Comparison of ENCODE assay signal across 1 cellular context in the genomic region with DNA sequence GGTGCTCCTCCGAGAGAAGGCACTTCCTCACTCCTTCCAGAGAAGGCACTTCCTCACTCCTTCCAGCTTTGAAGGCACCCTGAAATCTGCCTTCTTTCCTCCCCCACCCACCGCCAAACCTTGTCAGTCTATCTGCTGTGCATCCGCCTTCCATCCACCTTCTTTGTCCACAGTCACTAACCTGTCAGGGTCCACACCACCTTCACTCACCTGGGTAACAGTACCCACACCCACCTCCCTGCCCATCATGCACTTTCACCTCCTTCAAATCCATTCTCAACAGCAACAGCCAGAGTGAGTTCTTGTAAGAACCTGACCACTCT.
TF ChIP-seq lines count a peak whose summit lies in the region.

No MANE protein-coding gene starts in this region.

TF ChIP-seq in H1, 55 proteins besides CTCF, POLR2A, EP300 and RAD21:
- no peak for TF ChIP-seq RBBP5 (IDR thresholded peaks at IDR 0.05; ENCODE audit: borderline replicate concordance, low read depth, low read length)
- TF ChIP-seq EGR1 (IDR thresholded peaks at IDR 0.05; ENCODE audit: borderline replicate concordance, low read depth, low read length), result no peak
- no peak for TF ChIP-seq CREB1 (IDR thresholded peaks at IDR 0.05)
- TF ChIP-seq CEBPB (IDR thresholded peaks at IDR 0.05; ENCODE audit: low read depth, low read length), result no peak
- no peak for TF ChIP-seq CBX8 (IDR thresholded peaks at IDR 0.05; ENCODE audit: borderline replicate concordance, low read depth, low read length)
- no peak for TF ChIP-seq JUN (IDR thresholded peaks at IDR 0.05; ENCODE audit: low read depth, low read length)
- TF ChIP-seq TAF7 (optimal IDR thresholded peaks at IDR 0.05; ENCODE audit: borderline replicate concordance, low read depth, low read length), result no peak
- TF ChIP-seq NRF1 (IDR thresholded peaks at IDR 0.05; ENCODE audit: low read depth, low read length), result no peak
- no peak for TF ChIP-seq FOSL1 (IDR thresholded peaks at IDR 0.05; ENCODE audit: insufficient read depth, low read depth, low read length)
- TF ChIP-seq CTBP2 (IDR thresholded peaks at IDR 0.05; ENCODE audit: borderline replicate concordance, insufficient read depth, insufficient read length, low read length), result no peak
- TF ChIP-seq NANOG (IDR thresholded peaks at IDR 0.05; ENCODE audit: insufficient read depth, low read depth, low read length, poor library complexity, severe bottlenecking), result no peak
TF ChIP-seq in H1: peak in this region for 0.
